In the genomic region with DNA sequence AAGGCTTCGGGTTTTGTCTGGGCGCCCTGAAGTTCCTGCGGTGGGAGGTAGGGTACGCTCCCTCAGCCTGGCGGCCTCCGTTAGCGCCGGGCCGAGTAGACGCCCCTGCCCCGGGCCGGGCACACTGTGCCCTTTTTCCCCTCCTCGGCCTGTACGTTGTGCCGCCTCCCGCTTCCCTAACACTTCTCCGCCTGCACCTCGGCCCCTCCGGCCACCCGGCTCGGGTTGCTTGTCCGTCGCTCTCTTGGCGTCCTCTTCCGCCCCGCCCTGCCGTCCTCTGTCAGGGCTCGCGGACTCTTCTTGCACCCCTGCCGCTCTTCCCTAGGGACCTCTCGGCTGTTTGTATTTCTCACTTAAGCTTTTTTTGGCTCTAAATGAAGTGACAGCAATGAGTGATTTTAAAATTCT, we compare ENCODE assay signal across 8 cellular contexts. TPM values are rescaled to one million over a fixed set of nuclear protein-coding genes. Genes with fewer than 3 reads are reported as not detected.
DNase-seq lines count a peak whose midpoint lies in the region; ATAC-seq and TF ChIP-seq lines count a peak whose summit lies in the region.

No MANE protein-coding gene starts in this region.

- H3K4me1 Mint-ChIP-seq in osteocyte (ENCODE audit: unreplicated experiment): peaks cover 16% of the 10 kb centered on the region

- H3K27ac Mint-ChIP-seq in osteocyte (ENCODE audit: unreplicated experiment): peak overlapping the region; percentile 100

- H3K27ac ChIP-seq in VCaP: peak overlapping the region; percentile 88

- H3K36me3 Mint-ChIP-seq in osteocyte (ENCODE audit: unreplicated experiment): no peaks in the 10 kb centered on the region

- H3K27me3 Mint-ChIP-seq in osteocyte (ENCODE audit: unreplicated experiment): no peaks in the 10 kb centered on the region

- peak overlapping the region; percentile 94 for H3K4me3 ChIP-seq in fibroblast of villous mesenchyme (ENCODE audit: low read depth, low read length)

- H3K9me3 Mint-ChIP-seq in osteocyte (ENCODE audit: unreplicated experiment): no peaks in the 10 kb centered on the region

- DNase-seq in AG09319 (ENCODE audit: extremely low read depth, low read depth) (no peak), MV-4-11 (lab: John Stamatoyannopoulos, UW) (peak; percentile 59), fibroblast of villous mesenchyme (ENCODE audit: low read depth) (peak; percentile 54), osteocyte (ENCODE audit: extremely low spot score, unreplicated experiment) (peak; percentile 87)
- DNase-seq in activated effector memory CD4-positive, alpha-beta T cell treated with Interleukin-2 at 50 U/mL for 16 hours: no peak

- H3K4me3 Mint-ChIP-seq in osteocyte (ENCODE audit: unreplicated experiment): peak overlapping the region; percentile 94

- peak; percentile 3 for TF ChIP-seq CTCF in AG09319 (IDR thresholded peaks at IDR 0.05; ENCODE audit: low read depth, low read length)
- peak; percentile 38 for TF ChIP-seq CTCF in GM12873 (IDR thresholded peaks at IDR 0.05; ENCODE audit: insufficient read depth, low read depth, low read length, missing control alignments)
- TF ChIP-seq CTCF in VCaP (conservative IDR thresholded peaks at IDR 0.05): peak; percentile 22
- no peak for TF ChIP-seq CTCF in fibroblast of villous mesenchyme (IDR thresholded peaks at IDR 0.05; ENCODE audit: insufficient read depth, low read depth, low read length)
- TF ChIP-seq CTCF in osteocyte (IDR thresholded peaks at IDR 0.05): peak; percentile 22

- ATAC-seq in HG02588 (IDR thresholded peaks at IDR 0.05; ENCODE audit: unreplicated experiment): peak; percentile 41

RNA-seq across cellular contexts. Expression of a gene that starts 0.4 kb away (rescaled TPM):
- total RNA-seq in fibroblast of villous mesenchyme: 12.9 and 22.9 TPM in 2 replicates
- 5.6 and 6.2 TPM in 2 replicates for total RNA-seq in osteocyte

RNA-seq across cellular contexts. Expression of a gene that starts 25.3 kb away (rescaled TPM):
- total RNA-seq in fibroblast of villous mesenchyme (11.2 and 11.9 TPM in 2 replicates), osteocyte (9.6 and 11.7 TPM in 2 replicates)

RNA-seq across cellular contexts. Expression of a gene that starts 29.6 kb away (rescaled TPM):
- total RNA-seq in fibroblast of villous mesenchyme (11.9 and 20.7 TPM in 2 replicates), osteocyte (23.9 and 28.3 TPM in 2 replicates)

Comparison
In these comparisons a context has a peak if more than half of its experiments do, and no peak if none do; other contexts are left out.
1. DNase-seq: peak in MV-4-11 (single experiment), fibroblast of villous mesenchyme (single experiment) and osteocyte (single experiment); none in AG09319 (single experiment) and activated effector memory CD4-positive, alpha-beta T cell treated with Interleukin-2 at 50 U/mL for 16 hours (single experiment).